In genomic region chr12:121095544-121096198, GRCh38 we compare ENCODE assay signal across 2 cellular contexts.
TF ChIP-seq lines count a peak whose summit lies in the region.

No MANE protein-coding gene starts in this region.

TF ChIP-seq in GM23338, 12 proteins besides CTCF, POLR2A, EP300 and RAD21:
- TF ChIP-seq CREB1 (CRISPR knock-in tag; IDR thresholded peaks at IDR 0.05; ENCODE audit: low read depth), result peak; percentile 43; the same call in 1 of the 2 replicates
- TF ChIP-seq ZNF114 (CRISPR knock-in tag; IDR thresholded peaks at IDR 0.05), result no peak
TF ChIP-seq in GM23338: peak in this region for 1.

TF ChIP-seq in GM12878, 131 proteins besides CTCF, POLR2A, EP300 and RAD21 (continues in another document):
- TF ChIP-seq NFYA (IDR thresholded peaks at IDR 0.05; ENCODE audit: borderline replicate concordance, low read depth, low read length) (no peak), TCF7 (IDR thresholded peaks at IDR 0.05; ENCODE audit: borderline replicate concordance) (no peak), SREBF1 (IDR thresholded peaks at IDR 0.05; ENCODE audit: low read length) (no peak), SPI1 (IDR thresholded peaks at IDR 0.05; ENCODE audit: borderline replicate concordance, insufficient read depth, low read depth, low read length) (peak; percentile 54; the same call in 1 of the 2 replicates), SUPT20H (IDR thresholded peaks at IDR 0.05; ENCODE audit: borderline replicate concordance, control insufficient read depth, low read depth, low read length) (no peak), GATAD2B (conservative IDR thresholded peaks at IDR 0.05; ENCODE audit: low read depth) (peak; percentile 85), RUNX3 (IDR thresholded peaks at IDR 0.05; ENCODE audit: low read length) (peak; percentile 47), HDGF (IDR thresholded peaks at IDR 0.05) (peak; percentile 69; the same call in 1 of the 2 replicates), RBBP5 (conservative IDR thresholded peaks at IDR 0.05) (no peak), BMI1 (IDR thresholded peaks at IDR 0.05; ENCODE audit: borderline replicate concordance) (no peak), HDAC2 (IDR thresholded peaks at IDR 0.05) (no peak), YY1 (IDR thresholded peaks at IDR 0.05; ENCODE audit: low read depth, low read length) (no peak; the same call in 1 of the 2 replicates), MTA3 (IDR thresholded peaks at IDR 0.05; ENCODE audit: borderline replicate concordance, low read length) (no peak; the same call in 1 of the 2 replicates), TCF12 (IDR thresholded peaks at IDR 0.05; ENCODE audit: low read depth, low read length) (no peak), EGR1 (IDR thresholded peaks at IDR 0.05; ENCODE audit: borderline replicate concordance in 1 of 2, low read depth in 2 of 2, low read length in 2 of 2) (peak in 1 of 2 experiments; percentile 50; a peak in 1 of 3 replicates), ESRRA (IDR thresholded peaks at IDR 0.05; ENCODE audit: low read length) (no peak), CBX3 (IDR thresholded peaks at IDR 0.05; ENCODE audit: borderline replicate concordance, low read depth) (no peak), SMARCA5 (IDR thresholded peaks at IDR 0.05) (0 out of 2 replicates have a peak, but pooled peaks have one; percentile 28), RCOR1 (conservative IDR thresholded peaks at IDR 0.05; ENCODE audit: low read depth, low read length) (no peak), ZBTB40 (IDR thresholded peaks at IDR 0.05; ENCODE audit: borderline replicate concordance) (no peak), POU2F2 (IDR thresholded peaks at IDR 0.05; ENCODE audit: borderline replicate concordance, low read depth, low read length) (0 out of 3 replicates have a peak, but pooled peaks have one; percentile 18), ZNF207 (IDR thresholded peaks at IDR 0.05; ENCODE audit: borderline replicate concordance) (no peak), PAX8 (IDR thresholded peaks at IDR 0.05) (no peak), CREM (IDR thresholded peaks at IDR 0.05; ENCODE audit: low read depth) (no peak), CHD2 (IDR thresholded peaks at IDR 0.05; ENCODE audit: borderline replicate concordance, low read depth, low read length) (no peak), HCFC1 (IDR thresholded peaks at IDR 0.05; ENCODE audit: low read length) (no peak), DPF2 (IDR thresholded peaks at IDR 0.05) (peak; percentile 72), POLR2AphosphoS2 (IDR thresholded peaks at IDR 0.05; ENCODE audit: low read depth, low read length) (no peak), ASH2L (IDR thresholded peaks at IDR 0.05; ENCODE audit: borderline replicate concordance, low read depth) (no peak), CHD4 (IDR thresholded peaks at IDR 0.05) (no peak), CHD1 (IDR thresholded peaks at IDR 0.05; ENCODE audit: low read depth, low read length) (no peak), JUNB (IDR thresholded peaks at IDR 0.05) (no peak), BRCA1 (IDR thresholded peaks at IDR 0.05; ENCODE audit: low read depth, low read length) (no peak), ZNF24 (IDR thresholded peaks at IDR 0.05) (no peak), SMAD5 (IDR thresholded peaks at IDR 0.05; ENCODE audit: low read depth) (no peak), NBN (IDR thresholded peaks at IDR 0.05) (peak; percentile 68; the same call in 1 of the 2 replicates), RFX5 (IDR thresholded peaks at IDR 0.05; ENCODE audit: low read depth, low read length) (no peak), E2F4 (IDR thresholded peaks at IDR 0.05; ENCODE audit: low read depth, low read length) (no peak), FOS (IDR thresholded peaks at IDR 0.05; ENCODE audit: borderline replicate concordance, extremely low read depth, insufficient read length) (no peak), SP1 (IDR thresholded peaks at IDR 0.05; ENCODE audit: low read depth, low read length) (peak; percentile 47), MEF2B (IDR thresholded peaks at IDR 0.05; ENCODE audit: partially characterized antibody, poor library complexity, severe bottlenecking) (peak; percentile 16), EZH2 (IDR thresholded peaks at IDR 0.05; ENCODE audit: borderline replicate concordance, control insufficient read depth, low read depth, low read length) (no peak), BHLHE40 (IDR thresholded peaks at IDR 0.05; ENCODE audit: borderline replicate concordance in 1 of 2, low read depth in 2 of 2, low read length in 1 of 2) (peak; percentile 60 to 75; a peak in 3 of 4 replicates), MYB (IDR thresholded peaks at IDR 0.05; ENCODE audit: borderline replicate concordance, low read depth, low read length) (no peak), CBFB (IDR thresholded peaks at IDR 0.05; ENCODE audit: low read depth) (no peak), TAF1 (IDR thresholded peaks at IDR 0.05; ENCODE audit: borderline replicate concordance, low read depth, low read length) (no peak), PRDM15 (CRISPR knock-in tag; IDR thresholded peaks at IDR 0.05) (no peak), SIN3A (IDR thresholded peaks at IDR 0.05; ENCODE audit: low read depth, low read length) (no peak), MXI1 (IDR thresholded peaks at IDR 0.05; ENCODE audit: low read depth, low read length) (peak; percentile 41; the same call in 1 of the 2 replicates), NRF1 (conservative IDR thresholded peaks at IDR 0.05; ENCODE audit: low read depth, low read length) (no peak)
- TF ChIP-seq, protein P1, sequence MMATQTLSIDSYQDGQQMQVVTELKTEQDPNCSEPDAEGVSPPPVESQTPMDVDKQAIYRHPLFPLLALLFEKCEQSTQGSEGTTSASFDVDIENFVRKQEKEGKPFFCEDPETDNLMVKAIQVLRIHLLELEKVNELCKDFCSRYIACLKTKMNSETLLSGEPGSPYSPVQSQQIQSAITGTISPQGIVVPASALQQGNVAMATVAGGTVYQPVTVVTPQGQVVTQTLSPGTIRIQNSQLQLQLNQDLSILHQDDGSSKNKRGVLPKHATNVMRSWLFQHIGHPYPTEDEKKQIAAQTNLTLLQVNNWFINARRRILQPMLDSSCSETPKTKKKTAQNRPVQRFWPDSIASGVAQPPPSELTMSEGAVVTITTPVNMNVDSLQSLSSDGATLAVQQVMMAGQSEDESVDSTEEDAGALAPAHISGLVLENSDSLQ (IDR thresholded peaks at IDR 0.05), result no peak
- TF ChIP-seq, protein P2, sequence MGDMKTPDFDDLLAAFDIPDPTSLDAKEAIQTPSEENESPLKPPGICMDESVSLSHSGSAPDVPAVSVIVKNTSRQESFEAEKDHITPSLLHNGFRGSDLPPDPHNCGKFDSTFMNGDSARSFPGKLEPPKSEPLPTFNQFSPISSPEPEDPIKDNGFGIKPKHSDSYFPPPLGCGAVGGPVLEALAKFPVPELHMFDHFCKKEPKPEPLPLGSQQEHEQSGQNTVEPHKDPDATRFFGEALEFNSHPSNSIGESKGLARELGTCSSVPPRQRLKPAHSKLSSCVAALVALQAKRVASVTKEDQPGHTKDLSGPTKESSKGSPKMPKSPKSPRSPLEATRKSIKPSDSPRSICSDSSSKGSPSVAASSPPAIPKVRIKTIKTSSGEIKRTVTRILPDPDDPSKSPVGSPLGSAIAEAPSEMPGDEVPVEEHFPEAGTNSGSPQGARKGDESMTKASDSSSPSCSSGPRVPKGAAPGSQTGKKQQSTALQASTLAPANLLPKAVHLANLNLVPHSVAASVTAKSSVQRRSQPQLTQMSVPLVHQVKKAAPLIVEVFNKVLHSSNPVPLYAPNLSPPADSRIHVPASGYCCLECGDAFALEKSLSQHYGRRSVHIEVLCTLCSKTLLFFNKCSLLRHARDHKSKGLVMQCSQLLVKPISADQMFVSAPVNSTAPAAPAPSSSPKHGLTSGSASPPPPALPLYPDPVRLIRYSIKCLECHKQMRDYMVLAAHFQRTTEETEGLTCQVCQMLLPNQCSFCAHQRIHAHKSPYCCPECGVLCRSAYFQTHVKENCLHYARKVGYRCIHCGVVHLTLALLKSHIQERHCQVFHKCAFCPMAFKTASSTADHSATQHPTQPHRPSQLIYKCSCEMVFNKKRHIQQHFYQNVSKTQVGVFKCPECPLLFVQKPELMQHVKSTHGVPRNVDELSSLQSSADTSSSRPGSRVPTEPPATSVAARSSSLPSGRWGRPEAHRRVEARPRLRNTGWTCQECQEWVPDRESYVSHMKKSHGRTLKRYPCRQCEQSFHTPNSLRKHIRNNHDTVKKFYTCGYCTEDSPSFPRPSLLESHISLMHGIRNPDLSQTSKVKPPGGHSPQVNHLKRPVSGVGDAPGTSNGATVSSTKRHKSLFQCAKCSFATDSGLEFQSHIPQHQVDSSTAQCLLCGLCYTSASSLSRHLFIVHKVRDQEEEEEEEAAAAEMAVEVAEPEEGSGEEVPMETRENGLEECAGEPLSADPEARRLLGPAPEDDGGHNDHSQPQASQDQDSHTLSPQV (IDR thresholded peaks at IDR 0.05), result no peak
- TF ChIP-seq, protein P3, sequence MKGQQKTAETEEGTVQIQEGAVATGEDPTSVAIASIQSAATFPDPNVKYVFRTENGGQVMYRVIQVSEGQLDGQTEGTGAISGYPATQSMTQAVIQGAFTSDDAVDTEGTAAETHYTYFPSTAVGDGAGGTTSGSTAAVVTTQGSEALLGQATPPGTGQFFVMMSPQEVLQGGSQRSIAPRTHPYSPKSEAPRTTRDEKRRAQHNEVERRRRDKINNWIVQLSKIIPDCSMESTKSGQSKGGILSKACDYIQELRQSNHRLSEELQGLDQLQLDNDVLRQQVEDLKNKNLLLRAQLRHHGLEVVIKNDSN (IDR thresholded peaks at IDR 0.05; ENCODE audit: borderline replicate concordance, extremely low read length, insufficient read depth, low read depth, low read length), result peak; percentile 3
- TF ChIP-seq, protein P4, sequence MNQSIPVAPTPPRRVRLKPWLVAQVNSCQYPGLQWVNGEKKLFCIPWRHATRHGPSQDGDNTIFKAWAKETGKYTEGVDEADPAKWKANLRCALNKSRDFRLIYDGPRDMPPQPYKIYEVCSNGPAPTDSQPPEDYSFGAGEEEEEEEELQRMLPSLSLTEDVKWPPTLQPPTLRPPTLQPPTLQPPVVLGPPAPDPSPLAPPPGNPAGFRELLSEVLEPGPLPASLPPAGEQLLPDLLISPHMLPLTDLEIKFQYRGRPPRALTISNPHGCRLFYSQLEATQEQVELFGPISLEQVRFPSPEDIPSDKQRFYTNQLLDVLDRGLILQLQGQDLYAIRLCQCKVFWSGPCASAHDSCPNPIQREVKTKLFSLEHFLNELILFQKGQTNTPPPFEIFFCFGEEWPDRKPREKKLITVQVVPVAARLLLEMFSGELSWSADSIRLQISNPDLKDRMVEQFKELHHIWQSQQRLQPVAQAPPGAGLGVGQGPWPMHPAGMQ (IDR thresholded peaks at IDR 0.05; ENCODE audit: borderline replicate concordance), result no peak
